8 cellular contexts compared by ENCODE assay signal in genomic region chrX:23742693-23743622, GRCh38. TPM values are rescaled to one million over a fixed set of nuclear protein-coding genes. Genes with fewer than 3 reads are reported as not detected.
A peak's percentile ranks its signal among the peaks of the same experiment; 100 is the strongest.
DNase-seq lines count a peak whose midpoint lies in the region; ATAC-seq and TF ChIP-seq lines count a peak whose summit lies in the region.

Gene ACOT9 (minus strand): TSS chrX:23743276. CDS start chrX:23743144, 132 bp downstream.

- no peaks in the 10 kb centered on the region for H3K36me3 Mint-ChIP-seq in activated CD8-positive, alpha-beta T cell treated with anti-CD3 and anti-CD28 coated beads for 36 hours (ENCODE audit: low read depth)

- no peak for TF ChIP-seq CTCF in activated CD8-positive, alpha-beta T cell treated with anti-CD3 and anti-CD28 coated beads for 36 hours (IDR thresholded peaks at IDR 0.05)
- no peak for TF ChIP-seq CTCF in lung (IDR thresholded peaks at IDR 0.05; ENCODE audit: control extremely low read depth, extremely low read depth)

- peak within 1 kb of the TSS; percentile 77 for H3K4me3 ChIP-seq in lung

- H3K27ac Mint-ChIP-seq in activated CD8-positive, alpha-beta T cell treated with anti-CD3 and anti-CD28 coated beads for 36 hours = peak within 1 kb of the TSS; percentile 90

- H3K27ac ChIP-seq in lung (ENCODE audit: low read depth in 1 of 2, low read length in 1 of 2) = peak within 1 kb of the TSS; percentile 96 to 99

- peak; percentile 48 to 51 for DNase-seq in AML-193 (lab: John Stamatoyannopoulos, UW)
- peak; percentile 99 for DNase-seq in NCI-H82 (lab: John Stamatoyannopoulos, UW)
- peak; percentile 86 for DNase-seq in activated CD8-positive, alpha-beta T cell treated with anti-CD3 and anti-CD28 coated beads for 36 hours
- peak; percentile 58 for DNase-seq in effector CD4-positive, alpha-beta T cell
- DNase-seq in lung (ENCODE audit: low spot score) = peak; percentile 90
- peak; percentile 35 to 73 (median 37) for DNase-seq in stimulated activated CD4-positive, alpha-beta T cell treated with anti-CD3 and anti-CD28 coated beads, TNF-alpha, amount 100 ng/mL, for 24 hours (ENCODE audit: low read depth in 3 of 3)

- peaks cover 0 to 1% of the 10 kb centered on the region in 2 donors for H3K36me3 ChIP-seq in lung (ENCODE audit: control insufficient read depth in 2 of 2, insufficient read depth in 2 of 2, low read length in 2 of 2)

- ATAC-seq in GM19023 (IDR thresholded peaks at IDR 0.05; ENCODE audit: unreplicated experiment) (peak; percentile 96), HG03196 (IDR thresholded peaks at IDR 0.05; ENCODE audit: unreplicated experiment) (peak; percentile 94), lung (ENCODE audit: insufficient read depth, low FRiP score) (peak; percentile 95)
- peak; percentile 96 for ATAC-seq in activated CD8-positive, alpha-beta T cell treated with anti-CD3 and anti-CD28 coated beads for 36 hours

- 0 to 32% methylated on average over 23 to 74 of the region's 74 CpGs for WGBS in lung, 2 donors

- H3K4me1 ChIP-seq in lung (ENCODE audit: control insufficient read depth in 2 of 2, insufficient read depth in 2 of 2, low read length in 2 of 2) = peaks cover 2 to 9% of the 10 kb centered on the region in 2 donors

- peak within 1 kb of the TSS; percentile 86 for H3K4me3 Mint-ChIP-seq in activated CD8-positive, alpha-beta T cell treated with anti-CD3 and anti-CD28 coated beads for 36 hours

- H3K27me3 Mint-ChIP-seq in activated CD8-positive, alpha-beta T cell treated with anti-CD3 and anti-CD28 coated beads for 36 hours = no peaks in the 10 kb centered on the region

- H3K9me3 ChIP-seq in lung (ENCODE audit: control insufficient read depth in 2 of 2, insufficient read depth in 1 of 2, low read length in 1 of 2) = peaks cover 0 to 2% of the 10 kb centered on the region in 2 donors

- POLR2A ChIA-PET in activated CD8-positive, alpha-beta T cell treated with anti-CD3 and anti-CD28 coated beads for 36 hours (lab: Charles Lee) = interaction anchor here (0.6 to 2.0 kb wide), 3 partner anchors 40 to 165 kb away, joined by 3 to 7 read pairs (median 3); partner anchors contain the start of genes APOO, CXorf58 and SAT1

- H3K27me3 ChIP-seq in lung (ENCODE audit: control insufficient read depth, insufficient read depth) = no peaks in the 10 kb centered on the region

- CTCF ChIA-PET in activated CD8-positive, alpha-beta T cell treated with anti-CD3 and anti-CD28 coated beads for 36 hours (lab: Charles Lee) = interaction anchor here (1.4 to 3.0 kb wide), 2 partner anchors 40 to 159 kb away, joined by 7 to 11 read pairs; partner anchors contain the start of gene SAT1

- no peaks in the 10 kb centered on the region for H3K9me3 Mint-ChIP-seq in activated CD8-positive, alpha-beta T cell treated with anti-CD3 and anti-CD28 coated beads for 36 hours

- peaks cover 18% of the 10 kb centered on the region for H3K4me1 Mint-ChIP-seq in activated CD8-positive, alpha-beta T cell treated with anti-CD3 and anti-CD28 coated beads for 36 hours (ENCODE audit: low read depth)

- intact Hi-C loops in activated CD8-positive, alpha-beta T cell treated with anti-CD3 and anti-CD28 coated beads for 36 hours (cut with micrococcal nuclease) = no loop called here

RNA-seq across cellular contexts. Expression of gene ACOT9, which starts in this region (rescaled TPM):
- 10 to 100 TPM; 28.1 to 28.3 TPM for total RNA-seq in activated CD8-positive, alpha-beta T cell treated with anti-CD3 and anti-CD28 coated beads for 36 hours
- total RNA-seq in lung = 10 to 100 TPM; 30.5 to 46.7 TPM
- polyA plus RNA-seq in lung = 10 to 100 TPM; 44.0 to 46.2 TPM

Comparison
In these comparisons a context has a peak if more than half of its experiments do, and no peak if none do; other contexts are left out.
1. Peak in every context shown above with its lines: DNase-seq, ATAC-seq, H3K4me3 ChIP-seq and H3K27ac ChIP-seq.
2. DNase-seq: peak in every context shown above with its lines; median percentile 99 in NCI-H82; 90 in lung; 86 in activated CD8-positive, alpha-beta T cell treated with anti-CD3 and anti-CD28 coated beads for 36 hours; 58 in effector CD4-positive, alpha-beta T cell; 50 in AML-193; 37 in stimulated activated CD4-positive, alpha-beta T cell treated with anti-CD3 and anti-CD28 coated beads, TNF-alpha, amount 100 ng/mL, for 24 hours.